Comparison of ENCODE assay signal across 1 cellular context in the genomic region with DNA sequence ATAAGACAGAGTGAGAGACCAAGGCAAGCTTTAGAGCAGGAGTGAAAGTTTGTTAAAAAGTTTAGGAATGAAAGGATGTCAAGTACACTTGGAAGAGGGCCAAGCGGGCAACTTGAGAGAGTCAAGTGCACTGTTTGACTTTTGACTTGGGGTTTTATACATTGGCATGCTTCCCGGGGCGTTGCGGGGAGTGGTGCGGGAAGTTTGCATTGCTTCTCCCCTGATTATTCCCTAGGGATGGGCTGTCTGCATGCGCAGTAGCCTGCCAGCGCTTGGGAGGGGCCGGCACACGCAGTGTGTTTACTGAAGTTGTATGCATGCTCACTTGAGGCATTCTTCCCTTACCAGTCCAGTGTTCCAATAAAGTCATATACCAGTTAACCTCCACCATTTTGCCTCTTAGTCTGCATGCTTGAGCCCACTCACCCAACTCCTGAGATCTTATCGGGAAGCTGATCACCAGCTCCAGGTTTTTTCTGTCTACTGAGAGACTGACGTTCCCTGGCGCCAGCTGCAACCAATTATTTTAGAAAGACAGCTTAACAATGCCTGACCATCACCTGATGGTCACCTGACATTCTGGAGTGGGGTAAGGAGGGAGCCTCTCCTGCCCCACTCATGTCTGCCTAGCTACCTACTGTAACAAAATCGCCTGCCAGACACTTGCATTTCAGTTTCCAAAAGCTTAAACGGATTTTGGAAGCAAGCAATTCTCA.
TF ChIP-seq lines count a peak whose summit lies in the region.

No MANE protein-coding gene starts in this region.

TF ChIP-seq in HEK293, 187 proteins besides CTCF, POLR2A, EP300 and RAD21 (continued from another document and continues in another):
- TF ChIP-seq, protein P1, sequence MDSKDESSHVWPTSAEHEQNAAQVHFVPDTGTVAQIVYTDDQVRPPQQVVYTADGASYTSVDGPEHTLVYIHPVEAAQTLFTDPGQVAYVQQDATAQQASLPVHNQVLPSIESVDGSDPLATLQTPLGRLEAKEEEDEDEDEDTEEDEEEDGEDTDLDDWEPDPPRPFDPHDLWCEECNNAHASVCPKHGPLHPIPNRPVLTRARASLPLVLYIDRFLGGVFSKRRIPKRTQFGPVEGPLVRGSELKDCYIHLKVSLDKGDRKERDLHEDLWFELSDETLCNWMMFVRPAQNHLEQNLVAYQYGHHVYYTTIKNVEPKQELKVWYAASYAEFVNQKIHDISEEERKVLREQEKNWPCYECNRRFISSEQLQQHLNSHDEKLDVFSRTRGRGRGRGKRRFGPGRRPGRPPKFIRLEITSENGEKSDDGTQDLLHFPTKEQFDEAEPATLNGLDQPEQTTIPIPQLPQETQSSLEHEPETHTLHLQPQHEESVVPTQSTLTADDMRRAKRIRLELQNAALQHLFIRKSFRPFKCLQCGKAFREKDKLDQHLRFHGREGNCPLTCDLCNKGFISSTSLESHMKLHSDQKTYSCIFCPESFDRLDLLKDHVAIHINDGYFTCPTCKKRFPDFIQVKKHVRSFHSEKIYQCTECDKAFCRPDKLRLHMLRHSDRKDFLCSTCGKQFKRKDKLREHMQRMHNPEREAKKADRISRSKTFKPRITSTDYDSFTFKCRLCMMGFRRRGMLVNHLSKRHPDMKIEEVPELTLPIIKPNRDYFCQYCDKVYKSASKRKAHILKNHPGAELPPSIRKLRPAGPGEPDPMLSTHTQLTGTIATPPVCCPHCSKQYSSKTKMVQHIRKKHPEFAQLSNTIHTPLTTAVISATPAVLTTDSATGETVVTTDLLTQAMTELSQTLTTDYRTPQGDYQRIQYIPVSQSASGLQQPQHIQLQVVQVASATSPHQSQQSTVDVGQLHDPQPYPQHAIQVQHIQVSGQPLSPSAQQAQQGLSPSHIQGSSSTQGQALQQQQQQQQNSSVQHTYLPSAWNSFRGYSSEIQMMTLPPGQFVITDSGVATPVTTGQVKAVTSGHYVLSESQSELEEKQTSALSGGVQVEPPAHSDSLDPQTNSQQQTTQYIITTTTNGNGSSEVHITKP (tag by site-specific recombination; IDR thresholded peaks at IDR 0.05), result 0 out of 2 replicates have a peak, but pooled peaks have one; percentile 13
- TF ChIP-seq, protein P2, sequence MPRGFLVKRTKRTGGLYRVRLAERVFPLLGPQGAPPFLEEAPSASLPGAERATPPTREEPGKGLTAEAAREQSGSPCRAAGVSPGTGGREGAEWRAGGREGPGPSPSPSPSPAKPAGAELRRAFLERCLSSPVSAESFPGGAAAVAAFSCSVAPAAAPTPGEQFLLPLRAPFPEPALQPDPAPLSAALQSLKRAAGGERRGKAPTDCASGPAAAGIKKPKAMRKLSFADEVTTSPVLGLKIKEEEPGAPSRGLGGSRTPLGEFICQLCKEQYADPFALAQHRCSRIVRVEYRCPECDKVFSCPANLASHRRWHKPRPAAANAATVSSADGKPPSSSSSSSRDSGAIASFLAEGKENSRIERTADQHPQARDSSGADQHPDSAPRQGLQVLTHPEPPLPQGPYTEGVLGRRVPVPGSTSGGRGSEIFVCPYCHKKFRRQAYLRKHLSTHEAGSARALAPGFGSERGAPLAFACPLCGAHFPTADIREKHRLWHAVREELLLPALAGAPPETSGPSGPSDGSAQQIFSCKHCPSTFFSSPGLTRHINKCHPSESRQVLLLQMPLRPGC (tag by site-specific recombination; IDR thresholded peaks at IDR 0.05), result no peak
- TF ChIP-seq ZNF184 (tag by site-specific recombination; IDR thresholded peaks at IDR 0.05) (no peak), ZBTB7A (tag by site-specific recombination; IDR thresholded peaks at IDR 0.05; ENCODE audit: low read depth) (no peak), ZNF629 (tag by site-specific recombination; IDR thresholded peaks at IDR 0.05) (no peak), ZNF155 (tag by site-specific recombination; IDR thresholded peaks at IDR 0.05) (no peak), ZNF2 (tag by site-specific recombination; IDR thresholded peaks at IDR 0.05) (no peak), KLF8 (tag by site-specific recombination; IDR thresholded peaks at IDR 0.05) (no peak), KLF10 (tag by site-specific recombination; IDR thresholded peaks at IDR 0.05) (no peak), KLF1 (tag by site-specific recombination; IDR thresholded peaks at IDR 0.05) (peak; percentile 90), ZNF654 (tag by site-specific recombination; IDR thresholded peaks at IDR 0.05; ENCODE audit: low read depth) (no peak), ZFP3 (tag by site-specific recombination; IDR thresholded peaks at IDR 0.05; ENCODE audit: low read depth) (no peak), SALL2 (tag by site-specific recombination; IDR thresholded peaks at IDR 0.05; ENCODE audit: borderline replicate concordance) (no peak), ZNF239 (tag by site-specific recombination; IDR thresholded peaks at IDR 0.05) (no peak), ZNF391 (tag by site-specific recombination; IDR thresholded peaks at IDR 0.05; ENCODE audit: borderline replicate concordance, low read depth) (no peak), ZNF223 (tag by site-specific recombination; IDR thresholded peaks at IDR 0.05) (no peak), WT1 (tag by site-specific recombination; IDR thresholded peaks at IDR 0.05) (peak; percentile 79), PRDM1 (tag by site-specific recombination; IDR thresholded peaks at IDR 0.05) (peak; percentile 1; the same call in 1 of the 2 replicates), HOXD13 (CRISPR knock-in tag; IDR thresholded peaks at IDR 0.05; ENCODE audit: borderline replicate concordance) (no peak), ZIC2 (tag by site-specific recombination; IDR thresholded peaks at IDR 0.05) (peak; percentile 18; the same call in 1 of the 2 replicates), ZNF473 (tag by site-specific recombination; IDR thresholded peaks at IDR 0.05) (no peak), ZNF214 (tag by site-specific recombination; IDR thresholded peaks at IDR 0.05; ENCODE audit: borderline replicate concordance) (no peak), ZNF157 (tag by site-specific recombination; IDR thresholded peaks at IDR 0.05) (no peak), ZBTB20 (tag by site-specific recombination; IDR thresholded peaks at IDR 0.05) (no peak), ZNF560 (tag by site-specific recombination; IDR thresholded peaks at IDR 0.05; ENCODE audit: borderline replicate concordance) (no peak), ZNF404 (tag by site-specific recombination; IDR thresholded peaks at IDR 0.05) (no peak), ZNF623 (tag by site-specific recombination; IDR thresholded peaks at IDR 0.05) (no peak), ZNF169 (tag by site-specific recombination; IDR thresholded peaks at IDR 0.05) (no peak), ZNF266 (tag by site-specific recombination; IDR thresholded peaks at IDR 0.05; ENCODE audit: low read depth) (no peak), ZNF521 (tag by site-specific recombination; IDR thresholded peaks at IDR 0.05) (no peak), YY2 (tag by site-specific recombination; IDR thresholded peaks at IDR 0.05) (no peak), ZNF112 (tag by site-specific recombination; IDR thresholded peaks at IDR 0.05) (no peak), ZNF544 (tag by site-specific recombination; IDR thresholded peaks at IDR 0.05) (no peak), ZNF514 (tag by site-specific recombination; IDR thresholded peaks at IDR 0.05) (no peak), ZNF660 (tag by site-specific recombination; IDR thresholded peaks at IDR 0.05) (no peak), ZNF394 (tag by site-specific recombination; IDR thresholded peaks at IDR 0.05; ENCODE audit: borderline replicate concordance) (no peak), HOXA7 (CRISPR knock-in tag; IDR thresholded peaks at IDR 0.05; ENCODE audit: borderline replicate concordance) (no peak), ZBTB1 (tag by site-specific recombination; IDR thresholded peaks at IDR 0.05) (no peak), ZNF791 (tag by site-specific recombination; IDR thresholded peaks at IDR 0.05) (no peak), ZNF830 (tag by site-specific recombination; IDR thresholded peaks at IDR 0.05; ENCODE audit: low read depth) (no peak)
- TF ChIP-seq, protein P3, sequence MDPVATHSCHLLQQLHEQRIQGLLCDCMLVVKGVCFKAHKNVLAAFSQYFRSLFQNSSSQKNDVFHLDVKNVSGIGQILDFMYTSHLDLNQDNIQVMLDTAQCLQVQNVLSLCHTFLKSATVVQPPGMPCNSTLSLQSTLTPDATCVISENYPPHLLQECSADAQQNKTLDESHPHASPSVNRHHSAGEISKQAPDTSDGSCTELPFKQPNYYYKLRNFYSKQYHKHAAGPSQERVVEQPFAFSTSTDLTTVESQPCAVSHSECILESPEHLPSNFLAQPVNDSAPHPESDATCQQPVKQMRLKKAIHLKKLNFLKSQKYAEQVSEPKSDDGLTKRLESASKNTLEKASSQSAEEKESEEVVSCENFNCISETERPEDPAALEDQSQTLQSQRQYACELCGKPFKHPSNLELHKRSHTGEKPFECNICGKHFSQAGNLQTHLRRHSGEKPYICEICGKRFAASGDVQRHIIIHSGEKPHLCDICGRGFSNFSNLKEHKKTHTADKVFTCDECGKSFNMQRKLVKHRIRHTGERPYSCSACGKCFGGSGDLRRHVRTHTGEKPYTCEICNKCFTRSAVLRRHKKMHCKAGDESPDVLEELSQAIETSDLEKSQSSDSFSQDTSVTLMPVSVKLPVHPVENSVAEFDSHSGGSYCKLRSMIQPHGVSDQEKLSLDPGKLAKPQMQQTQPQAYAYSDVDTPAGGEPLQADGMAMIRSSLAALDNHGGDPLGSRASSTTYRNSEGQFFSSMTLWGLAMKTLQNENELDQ (tag by site-specific recombination; IDR thresholded peaks at IDR 0.05; ENCODE audit: low read depth), result no peak
- TF ChIP-seq, protein P4, sequence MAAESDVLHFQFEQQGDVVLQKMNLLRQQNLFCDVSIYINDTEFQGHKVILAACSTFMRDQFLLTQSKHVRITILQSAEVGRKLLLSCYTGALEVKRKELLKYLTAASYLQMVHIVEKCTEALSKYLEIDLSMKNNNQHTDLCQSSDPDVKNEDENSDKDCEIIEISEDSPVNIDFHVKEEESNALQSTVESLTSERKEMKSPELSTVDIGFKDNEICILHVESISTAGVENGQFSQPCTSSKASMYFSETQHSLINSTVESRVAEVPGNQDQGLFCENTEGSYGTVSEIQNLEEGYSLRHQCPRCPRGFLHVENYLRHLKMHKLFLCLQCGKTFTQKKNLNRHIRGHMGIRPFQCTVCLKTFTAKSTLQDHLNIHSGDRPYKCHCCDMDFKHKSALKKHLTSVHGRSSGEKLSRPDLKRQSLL (tag by site-specific recombination; IDR thresholded peaks at IDR 0.05), result peak; percentile 33; the same call in 1 of the 2 replicates
- TF ChIP-seq, protein P5, sequence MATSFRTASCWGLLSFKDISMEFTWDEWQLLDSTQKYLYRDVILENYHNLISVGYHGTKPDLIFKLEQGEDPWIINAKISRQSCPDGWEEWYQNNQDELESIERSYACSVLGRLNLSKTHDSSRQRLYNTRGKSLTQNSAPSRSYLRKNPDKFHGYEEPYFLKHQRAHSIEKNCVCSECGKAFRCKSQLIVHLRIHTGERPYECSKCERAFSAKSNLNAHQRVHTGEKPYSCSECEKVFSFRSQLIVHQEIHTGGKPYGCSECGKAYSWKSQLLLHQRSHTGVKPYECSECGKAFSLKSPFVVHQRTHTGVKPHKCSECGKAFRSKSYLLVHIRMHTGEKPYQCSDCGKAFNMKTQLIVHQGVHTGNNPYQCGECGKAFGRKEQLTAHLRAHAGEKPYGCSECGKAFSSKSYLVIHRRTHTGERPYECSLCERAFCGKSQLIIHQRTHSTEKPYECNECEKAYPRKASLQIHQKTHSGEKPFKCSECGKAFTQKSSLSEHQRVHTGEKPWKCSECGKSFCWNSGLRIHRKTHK (tag by site-specific recombination; IDR thresholded peaks at IDR 0.05), result no peak
- TF ChIP-seq, protein P6, sequence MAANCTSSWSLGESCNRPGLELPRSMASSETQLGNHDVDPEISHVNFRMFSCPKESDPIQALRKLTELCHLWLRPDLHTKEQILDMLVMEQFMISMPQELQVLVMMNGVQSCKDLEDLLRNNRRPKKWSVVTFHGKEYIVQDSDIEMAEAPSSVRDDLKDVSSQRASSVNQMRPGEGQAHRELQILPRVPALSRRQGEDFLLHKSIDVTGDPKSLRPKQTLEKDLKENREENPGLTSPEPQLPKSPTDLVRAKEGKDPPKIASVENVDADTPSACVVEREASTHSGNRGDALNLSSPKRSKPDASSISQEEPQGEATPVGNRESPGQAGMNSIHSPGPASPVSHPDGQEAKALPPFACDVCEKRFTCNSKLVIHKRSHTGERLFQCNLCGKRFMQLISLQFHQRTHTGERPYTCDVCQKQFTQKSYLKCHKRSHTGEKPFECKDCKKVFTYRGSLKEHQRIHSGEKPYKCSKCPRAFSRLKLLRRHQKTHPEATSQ (tag by site-specific recombination; IDR thresholded peaks at IDR 0.05), result no peak
- TF ChIP-seq, protein P7, sequence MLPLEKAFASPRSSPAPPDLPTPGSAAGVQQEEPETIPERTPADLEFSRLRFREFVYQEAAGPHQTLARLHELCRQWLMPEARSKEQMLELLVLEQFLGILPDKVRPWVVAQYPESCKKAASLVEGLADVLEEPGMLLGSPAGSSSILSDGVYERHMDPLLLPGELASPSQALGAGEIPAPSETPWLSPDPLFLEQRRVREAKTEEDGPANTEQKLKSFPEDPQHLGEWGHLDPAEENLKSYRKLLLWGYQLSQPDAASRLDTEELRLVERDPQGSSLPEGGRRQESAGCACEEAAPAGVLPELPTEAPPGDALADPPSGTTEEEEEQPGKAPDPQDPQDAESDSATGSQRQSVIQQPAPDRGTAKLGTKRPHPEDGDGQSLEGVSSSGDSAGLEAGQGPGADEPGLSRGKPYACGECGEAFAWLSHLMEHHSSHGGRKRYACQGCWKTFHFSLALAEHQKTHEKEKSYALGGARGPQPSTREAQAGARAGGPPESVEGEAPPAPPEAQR (tag by site-specific recombination; IDR thresholded peaks at IDR 0.05), result no peak
- TF ChIP-seq, protein P8, sequence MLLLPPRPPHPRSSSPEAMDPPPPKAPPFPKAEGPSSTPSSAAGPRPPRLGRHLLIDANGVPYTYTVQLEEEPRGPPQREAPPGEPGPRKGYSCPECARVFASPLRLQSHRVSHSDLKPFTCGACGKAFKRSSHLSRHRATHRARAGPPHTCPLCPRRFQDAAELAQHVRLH (tag by site-specific recombination; IDR thresholded peaks at IDR 0.05), result no peak
- TF ChIP-seq, protein P9, sequence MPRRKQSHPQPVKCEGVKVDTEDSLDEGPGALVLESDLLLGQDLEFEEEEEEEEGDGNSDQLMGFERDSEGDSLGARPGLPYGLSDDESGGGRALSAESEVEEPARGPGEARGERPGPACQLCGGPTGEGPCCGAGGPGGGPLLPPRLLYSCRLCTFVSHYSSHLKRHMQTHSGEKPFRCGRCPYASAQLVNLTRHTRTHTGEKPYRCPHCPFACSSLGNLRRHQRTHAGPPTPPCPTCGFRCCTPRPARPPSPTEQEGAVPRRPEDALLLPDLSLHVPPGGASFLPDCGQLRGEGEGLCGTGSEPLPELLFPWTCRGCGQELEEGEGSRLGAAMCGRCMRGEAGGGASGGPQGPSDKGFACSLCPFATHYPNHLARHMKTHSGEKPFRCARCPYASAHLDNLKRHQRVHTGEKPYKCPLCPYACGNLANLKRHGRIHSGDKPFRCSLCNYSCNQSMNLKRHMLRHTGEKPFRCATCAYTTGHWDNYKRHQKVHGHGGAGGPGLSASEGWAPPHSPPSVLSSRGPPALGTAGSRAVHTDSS (tag by site-specific recombination; IDR thresholded peaks at IDR 0.05), result no peak
